In genomic region chr2:42907835-42908234, GRCh38 we compare ENCODE assay signal across 18 cellular contexts.
DNase-seq lines count a peak whose midpoint lies in the region; ATAC-seq, FAIRE-seq and TF ChIP-seq lines count a peak whose summit lies in the region.
"Had no signal": no experiment of that assay in that cellular context is flagged by ENCODE, and none has a peak within 500 bp of the region (broad histone marks: within the 10 kb centered on the region; RNA-seq: fewer than 3 reads in every experiment).

No MANE protein-coding gene starts in this region.

- H2AFZ ChIP-seq in K562 (ENCODE audit: low read depth, low read length) = peak overlapping the region; percentile 89

- H3K4me2 ChIP-seq in K562 (ENCODE audit: insufficient read depth, low read length) = no peak overlapping the region

- POLR2A ChIA-PET in K562 (lab: Yijun Ruan, JAX) = interaction anchor here (0.6 to 0.9 kb wide), 3 partner anchors 10 to 314 kb away, joined by 3 to 4 read pairs (median 3); no protein-coding TSS in a partner anchor

- H3K9me1 ChIP-seq in K562 (ENCODE audit: control insufficient read depth, insufficient read depth, low read length) = no peaks in the 10 kb centered on the region

- BruUV-seq in K562 (replicated peaks; lab: Mats Ljungman, UMichigan) = no TSS peak

- H3K9me3 ChIP-seq in K562 (replicated peaks; ENCODE audit: control insufficient read depth, insufficient read depth, low read depth, low read length) (no peaks in the 10 kb centered on the region), mucosa of rectum (ENCODE audit: control insufficient read depth in 2 of 2, low read length in 2 of 2) (no peaks in the 10 kb centered on the region), subcutaneous abdominal adipose tissue (ENCODE audit: control insufficient read depth in 5 of 5, low read length in 5 of 5) (no peaks in the 10 kb centered on the region)

- no peak for TF ChIP-seq EP300 in K562 (IDR thresholded peaks at IDR 0.05; ENCODE audit: low read length)

- no peaks in the 10 kb centered on the region for H4K20me1 ChIP-seq in K562 (replicated peaks; ENCODE audit: control insufficient read depth, insufficient read depth, low read length)

- H3K27me3 ChIP-seq in K562 (ENCODE audit: control insufficient read depth in 2 of 2, insufficient read depth in 2 of 2, low read length in 2 of 2) (no peaks in the 10 kb centered on the region), mucosa of rectum (ENCODE audit: control insufficient read depth in 2 of 2, insufficient read depth in 2 of 2, low read length in 2 of 2) (no peaks in the 10 kb centered on the region), subcutaneous abdominal adipose tissue (ENCODE audit: control insufficient read depth in 5 of 5, insufficient read depth in 4 of 5, low read length in 5 of 5) (peaks cover 0 to 3% (median 0%) of the 10 kb centered on the region in 5 donors)

- H3K4me3 ChIP-seq in K562 (no peak overlapping the region), mucosa of rectum (ENCODE audit: low read length in 2 of 2) (no peak overlapping the region), subcutaneous abdominal adipose tissue (ENCODE audit: low read depth in 1 of 5, low read length in 5 of 5) (no peak overlapping the region)

- H3K36me3 ChIP-seq in K562 (ENCODE audit: control insufficient read depth, insufficient read depth, low read length) (no peaks in the 10 kb centered on the region), mucosa of rectum (ENCODE audit: control insufficient read depth in 2 of 2, insufficient read depth in 2 of 2, low read length in 2 of 2) (no peaks in the 10 kb centered on the region), subcutaneous abdominal adipose tissue (ENCODE audit: control insufficient read depth in 5 of 5, insufficient read depth in 5 of 5, low read length in 5 of 5) (no peaks in the 10 kb centered on the region)

- peaks cover 33 to 39% of the 10 kb centered on the region in 2 experiments for H3K4me1 ChIP-seq in K562 (replicated peaks in 1 of 2; ENCODE audit: control insufficient read depth in 2 of 2, insufficient read depth in 2 of 2, low read length in 2 of 2)
- peaks cover 15 to 24% of the 10 kb centered on the region in 2 donors for H3K4me1 ChIP-seq in mucosa of rectum (ENCODE audit: control insufficient read depth in 2 of 2, insufficient read depth in 2 of 2, low read length in 2 of 2)
- peaks cover 30 to 69% (median 59%) of the 10 kb centered on the region in 5 donors for H3K4me1 ChIP-seq in subcutaneous abdominal adipose tissue (ENCODE audit: control insufficient read depth in 5 of 5, insufficient read depth in 5 of 5, low read length in 5 of 5)

- no peak for FAIRE-seq in K562 (lab: Jason Lieb, UNC)
- FAIRE-seq: G401.6, GM12892 had no signal

- H3K27ac ChIP-seq in K562 (ENCODE audit: extremely low read depth, low read depth, low read length) = no peak overlapping the region
- H3K27ac ChIP-seq in mucosa of rectum (ENCODE audit: low read depth in 2 of 2, low read length in 2 of 2) = peak overlapping the region; percentile 78 to 83
- H3K27ac ChIP-seq in subcutaneous abdominal adipose tissue (ENCODE audit: low read depth, low read length) = peak overlapping the region; percentile 92
- H3K27ac ChIP-seq: VCaP had no signal

- DNase-seq in EH (ENCODE audit: low read depth) (peak; percentile 38), K562 (ENCODE audit: extremely low read depth in 1 of 4, low spot score in 3 of 4) (peak in 1 of 4 experiments; percentile 6), GF-D8 (lab: John Stamatoyannopoulos, UW) (no peak), iPS-NIHi7 (ENCODE audit: extremely low spot score) (no peak), activated gamma-delta T cell (lab: John Stamatoyannopoulos, UW) (no peak)
- DNase-seq: activated CD4-positive, alpha-beta memory T cell treated with anti-CD3 and anti-CD28 coated beads for 36 hours; activated T-cell treated with anti-CD3 and anti-CD28 coated beads, Interleukin-2, amount 50 U/mL, for 72 hours; caudate nucleus; Kasumi-1; NCI-H226; NK-92 treated with Interleukin-12 subunit alpha and Interleukin-12 subunit beta, amount 100 ng/mL, for 24 hours; SW 1271 had no signal

- ATAC-seq in K562 (no peak; the same call in 2 of the 3 replicates), HG03520 (IDR thresholded peaks at IDR 0.05; ENCODE audit: unreplicated experiment) (no peak)
- ATAC-seq: activated T-cell treated with anti-CD3 and anti-CD28 coated beads, Interleukin-2, amount 50 U/mL, for 72 hours had no signal

- TF ChIP-seq POLR2A in K562 (conservative IDR thresholded peaks at IDR 0.05) = no peak

- H3K9ac ChIP-seq in K562 (ENCODE audit: insufficient read depth in 1 of 2, low read depth in 2 of 2, low read length in 2 of 2) (peak overlapping the region in 1 of 2 experiments; percentile 33; a peak in 1 of 4 replicates), mucosa of rectum (ENCODE audit: low read depth in 1 of 2, low read length in 2 of 2) (no peak overlapping the region), subcutaneous abdominal adipose tissue (ENCODE audit: low read length in 5 of 5) (peak overlapping the region in 1 of 5 donors; percentile 57)

- intact Hi-C loops in K562 (cut with micrococcal nuclease) = no loop called here

- WGBS in K562 (ENCODE audit: insufficient coverage, low coverage, missing lambda C conversion rate) = 20% methylated on average over 1 of the region's 1 CpG

- CTCF ChIA-PET in K562 (lab: Yijun Ruan, JAX; ENCODE audit: low intra/inter-chr PET ratio) = no interaction called here

- in situ Hi-C loops in K562 (cut with MboI) = loop anchor here (10.0 kb wide), 1 partner anchor 353 kb away; no protein-coding TSS in a partner anchor

- no peak for TF ChIP-seq RAD21 in K562 (CRISPR knock-in tag; conservative IDR thresholded peaks at IDR 0.05 in 1 of 2, IDR thresholded peaks at IDR 0.05 in 1 of 2)

- TF ChIP-seq CTCF in K562 (IDR thresholded peaks at IDR 0.05 in 2 of 3, conservative IDR thresholded peaks at IDR 0.05 in 1 of 3; ENCODE audit: insufficient read depth in 2 of 3, low read depth in 1 of 3, low read length in 3 of 3) = no peak

- H3K79me2 ChIP-seq in K562 (ENCODE audit: control insufficient read depth, insufficient read depth, low read length) = no peaks in the 10 kb centered on the region

TF ChIP-seq in K562, 482 proteins besides CTCF, POLR2A, EP300 and RAD21:
- TF ChIP-seq ARID3A (IDR thresholded peaks at IDR 0.05; ENCODE audit: borderline replicate concordance, low read depth, low read length) (no peak), ATF2 (CRISPR knock-in tag; IDR thresholded peaks at IDR 0.05) (no peak), ZNF384 (IDR thresholded peaks at IDR 0.05; ENCODE audit: low read depth, low read length) (no peak), ARID2 (IDR thresholded peaks at IDR 0.05) (no peak), BCOR (IDR thresholded peaks at IDR 0.05) (no peak), KLF6 (CRISPR knock-in tag; IDR thresholded peaks at IDR 0.05; ENCODE audit: borderline replicate concordance) (no peak), NCOA2 (IDR thresholded peaks at IDR 0.05; ENCODE audit: partially characterized antibody in 2 of 2) (no peak), HES1 (IDR thresholded peaks at IDR 0.05; ENCODE audit: low read depth) (no peak), TCF15 (CRISPR knock-in tag; IDR thresholded peaks at IDR 0.05) (no peak), MCM7 (IDR thresholded peaks at IDR 0.05) (no peak), SP2 (IDR thresholded peaks at IDR 0.05; ENCODE audit: extremely low read depth, low read depth, low read length, poor library complexity, severe bottlenecking) (no peak), HDAC6 (IDR thresholded peaks at IDR 0.05; ENCODE audit: low read depth, low read length) (no peak), ZNF79 (CRISPR knock-in tag; IDR thresholded peaks at IDR 0.05; ENCODE audit: low read depth) (no peak), PHF8 (IDR thresholded peaks at IDR 0.05; ENCODE audit: borderline replicate concordance, low read length) (no peak), TAF15 (IDR thresholded peaks at IDR 0.05; ENCODE audit: low read depth, low read length) (no peak), CCNT2 (IDR thresholded peaks at IDR 0.05; ENCODE audit: borderline replicate concordance, extremely low read depth, insufficient read length, low read depth, low read length) (no peak)
TF ChIP-seq in K562: peak in this region for 0.
